ENCODE assay signal across 20 cellular contexts in genomic region chr2:184945306-184945705, GRCh38.
"Had no signal": no experiment of that assay in that cellular context is flagged by ENCODE, and none has a peak within 500 bp of the region (broad histone marks: within the 10 kb centered on the region; RNA-seq: fewer than 3 reads in every experiment).

No MANE protein-coding gene starts in this region.

- H3K27ac ChIP-seq: breast epithelium, heart left ventricle, left ventricle myocardium inferior, right atrium auricular region, skin epidermis, tibial nerve, uterus had no signal

- H3K9me3 ChIP-seq: breast epithelium, right atrium auricular region, tibial nerve, uterus had no signal

- ATAC-seq: heart left ventricle had no signal

- H3K27ac Mint-ChIP-seq: activated CD4-positive, alpha-beta T cell treated with anti-CD3 and anti-CD28 coated beads, Interleukin-2, amount 10 ng/mL, durations not matched to agents 7 days and 5 days; activated naive CD8-positive, alpha-beta T cell treated with anti-CD3 and anti-CD28 coated beads for 36 hours; activated T-helper 1 cell treated with anti-CD3 and anti-CD28 coated beads, Interleukin-12 subunit alpha, Interleukin-12 subunit beta, Interleukin-2, Interleukin-4 antibody, amounts not matched to agents 30 ng/mL and 10 ng/mL and 1 ng/mL, durations not matched to agents 14 hours and 24 hours and 36 hours; dendritic cell treated with granulocyte-macrophage colony-stimulating factor and Interleukin-4, amounts not matched to agents 40 ng/mL and 50 ng/mL, for 4 days; naive B cell had no signal

- H3K36me3 ChIP-seq: breast epithelium, heart left ventricle, left ventricle myocardium inferior, right atrium auricular region, tibial nerve, uterus had no signal

- H3K4me1 ChIP-seq: breast epithelium, heart left ventricle, left ventricle myocardium inferior, right atrium auricular region, tibial nerve, uterus had no signal

- H3K9me3 Mint-ChIP-seq: activated naive CD8-positive, alpha-beta T cell treated with anti-CD3 and anti-CD28 coated beads for 36 hours; dendritic cell treated with granulocyte-macrophage colony-stimulating factor and Interleukin-4, amounts not matched to agents 40 ng/mL and 50 ng/mL, for 4 days had no signal

- H3K27me3 Mint-ChIP-seq: activated CD4-positive, alpha-beta T cell treated with anti-CD3 and anti-CD28 coated beads, Interleukin-2, amount 10 ng/mL, durations not matched to agents 7 days and 5 days; activated naive CD8-positive, alpha-beta T cell treated with anti-CD3 and anti-CD28 coated beads for 36 hours; dendritic cell treated with granulocyte-macrophage colony-stimulating factor and Interleukin-4, amounts not matched to agents 40 ng/mL and 50 ng/mL, for 4 days; naive B cell had no signal

- H3K36me3 Mint-ChIP-seq: activated naive CD8-positive, alpha-beta T cell treated with anti-CD3 and anti-CD28 coated beads for 36 hours; naive B cell had no signal

- H3K27me3 ChIP-seq: breast epithelium, heart left ventricle, right atrium auricular region, tibial nerve, uterus had no signal

- H3K4me3 Mint-ChIP-seq: activated CD4-positive, alpha-beta T cell treated with anti-CD3 and anti-CD28 coated beads, Interleukin-2, amount 10 ng/mL, durations not matched to agents 7 days and 5 days; activated naive CD8-positive, alpha-beta T cell treated with anti-CD3 and anti-CD28 coated beads for 36 hours; activated T-helper 1 cell treated with anti-CD3 and anti-CD28 coated beads, Interleukin-12 subunit alpha, Interleukin-12 subunit beta, Interleukin-2, Interleukin-4 antibody, amounts not matched to agents 30 ng/mL and 10 ng/mL and 1 ng/mL, durations not matched to agents 14 hours and 24 hours and 36 hours; dendritic cell treated with granulocyte-macrophage colony-stimulating factor and Interleukin-4, amounts not matched to agents 40 ng/mL and 50 ng/mL, for 4 days; naive B cell had no signal

- H3K4me3 ChIP-seq: breast epithelium, heart left ventricle, left ventricle myocardium inferior, right atrium auricular region, skin epidermis, tibial nerve, uterus had no signal

- H3K4me1 Mint-ChIP-seq: activated CD4-positive, alpha-beta T cell treated with anti-CD3 and anti-CD28 coated beads, Interleukin-2, amount 10 ng/mL, durations not matched to agents 7 days and 5 days; activated naive CD8-positive, alpha-beta T cell treated with anti-CD3 and anti-CD28 coated beads for 36 hours; naive B cell had no signal

- DNase-seq: activated CD4-positive, alpha-beta T cell treated with anti-CD3 and anti-CD28 coated beads, Interleukin-2, amount 10 ng/mL, durations not matched to agents 7 days and 5 days; activated naive CD8-positive, alpha-beta T cell treated with anti-CD3 and anti-CD28 coated beads for 36 hours; amygdala; heart left ventricle; kidney; left ventricle myocardium inferior; naive B cell; nucleus accumbens; posterior cingulate gyrus; stimulated activated CD4-positive, alpha-beta T cell treated with anti-CD3 and anti-CD28 coated beads, Interleukin-15, amount 100 ng/mL, for 24 hours; stimulated activated CD4-positive, alpha-beta T cell treated with anti-CD3 and anti-CD28 coated beads, Interleukin-4, amount 100 ng/mL, for 24 hours; stimulated activated naive CD4-positive, alpha-beta T cell treated with Interleukin-2 at 50 U/mL for 16 hours; substantia nigra; uterus had no signal
